Comparison of ENCODE assay signal across 18 cellular contexts in the genomic region with DNA sequence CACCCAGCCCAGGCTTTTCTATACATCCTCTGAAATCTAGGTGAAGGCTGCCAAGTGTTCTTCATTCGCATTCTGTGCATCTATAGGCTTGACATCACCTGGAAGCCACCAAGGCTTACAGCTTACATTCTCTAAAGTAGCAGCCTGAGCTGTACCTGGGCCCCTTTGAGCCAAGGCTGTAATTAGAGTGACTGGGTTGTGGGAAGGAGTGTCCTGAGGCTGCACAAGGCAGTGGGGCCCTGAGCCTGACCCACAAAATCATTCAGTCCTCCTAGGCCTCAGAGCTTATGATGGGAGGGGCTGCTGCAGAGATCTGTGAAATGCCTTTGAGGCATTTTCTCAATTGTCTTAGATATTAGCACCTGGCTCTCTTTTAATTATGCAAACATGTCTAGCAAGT. TPM values are rescaled to one million over a fixed set of nuclear protein-coding genes. Genes with fewer than 3 reads are reported as not detected.
A peak's percentile ranks its signal among the peaks of the same experiment; 100 is the strongest.
DNase-seq lines count a peak whose midpoint lies in the region; ATAC-seq and TF ChIP-seq lines count a peak whose summit lies in the region.
"Had no signal": no experiment of that assay in that cellular context is flagged by ENCODE, and none has a peak within 500 bp of the region (broad histone marks: within the 10 kb centered on the region; RNA-seq: fewer than 3 reads in every experiment).

No MANE protein-coding gene starts in this region.

- no peak overlapping the region for H3K27ac ChIP-seq in ovary
- H3K27ac ChIP-seq: epithelial cell of prostate, HL-60, KMS-11, left ventricle myocardium inferior, SJSA1 had no signal

- no peaks in the 10 kb centered on the region for H3K36me3 ChIP-seq in ovary
- H3K36me3 ChIP-seq: left ventricle myocardium inferior, SJSA1 had no signal

- no peaks in the 10 kb centered on the region for H3K4me1 ChIP-seq in ovary (ENCODE audit: insufficient read depth)
- H3K4me1 ChIP-seq: left ventricle myocardium inferior had no signal

- no peaks in the 10 kb centered on the region for H3K9me3 ChIP-seq in ovary
- H3K9me3 ChIP-seq: SJSA1 had no signal

- DNase-seq in natural killer cell treated with Interleukin-12 subunit alpha and Interleukin-12 subunit beta and Interleukin-15 and Interleukin-18, amount 100 ng/mL, for 72 hours (ENCODE audit: low spot score), result no peak
- DNase-seq in natural killer cell, result no peak
- peak; percentile 22 for DNase-seq in NAMALWA (ENCODE audit: low spot score)
- DNase-seq in activated naive CD8-positive, alpha-beta T cell treated with anti-CD3 and anti-CD28 coated beads, Interleukin-2, amount 50 U/mL, for 24 hours, result no peak
- DNase-seq in NCI-H524 treated with DMSO at 0.1 percent for 48 hours (lab: John Stamatoyannopoulos, UW), result no peak
- DNase-seq in ovary, result no peak
- DNase-seq: cortex of kidney, GF-D8, GOT3, left ventricle myocardium inferior, NCI-H1092 treated with DMSO at 0.1 percent for 48 hours, nucleus accumbens, right cardiac atrium had no signal

- TF ChIP-seq CTCF in natural killer cell (IDR thresholded peaks at IDR 0.05), result no peak
- no peak for TF ChIP-seq CTCF in ovary (IDR thresholded peaks at IDR 0.05)

- H3K27me3 ChIP-seq in ovary, result no peaks in the 10 kb centered on the region
- H3K27me3 ChIP-seq: SJSA1 had no signal

- no peaks in the 10 kb centered on the region for H3K27me3 Mint-ChIP-seq in natural killer cell treated with Interleukin-12 subunit alpha and Interleukin-12 subunit beta and Interleukin-15 and Interleukin-18, amount 100 ng/mL, for 72 hours
- peaks cover 0 to 1% of the 10 kb centered on the region in 2 donors for H3K27me3 Mint-ChIP-seq in natural killer cell (ENCODE audit: low read depth in 2 of 2)
- H3K27me3 Mint-ChIP-seq in activated naive CD8-positive, alpha-beta T cell treated with anti-CD3 and anti-CD28 coated beads, Interleukin-2, amount 50 U/mL, for 24 hours, result no peaks in the 10 kb centered on the region

- no peak for TF ChIP-seq EP300 in ovary (IDR thresholded peaks at IDR 0.05)

- no peaks in the 10 kb centered on the region for H3K9me3 Mint-ChIP-seq in natural killer cell treated with Interleukin-12 subunit alpha and Interleukin-12 subunit beta and Interleukin-15 and Interleukin-18, amount 100 ng/mL, for 72 hours
- H3K9me3 Mint-ChIP-seq in natural killer cell, result no peaks in the 10 kb centered on the region
- H3K9me3 Mint-ChIP-seq in activated naive CD8-positive, alpha-beta T cell treated with anti-CD3 and anti-CD28 coated beads, Interleukin-2, amount 50 U/mL, for 24 hours, result peaks cover 4% of the 10 kb centered on the region

- TF ChIP-seq POLR2A in ovary (IDR thresholded peaks at IDR 0.05), result no peak

- H3K4me1 Mint-ChIP-seq in natural killer cell treated with Interleukin-12 subunit alpha and Interleukin-12 subunit beta and Interleukin-15 and Interleukin-18, amount 100 ng/mL, for 72 hours (ENCODE audit: low read depth in 2 of 2), result peaks cover 23 to 35% of the 10 kb centered on the region in 2 donors
- H3K4me1 Mint-ChIP-seq in natural killer cell, result peaks cover 5% of the 10 kb centered on the region in 2 donors
- H3K4me1 Mint-ChIP-seq in activated naive CD8-positive, alpha-beta T cell treated with anti-CD3 and anti-CD28 coated beads, Interleukin-2, amount 50 U/mL, for 24 hours, result peaks cover 24% of the 10 kb centered on the region

- H3K4me3 ChIP-seq in ovary, result no peak overlapping the region
- H3K4me3 ChIP-seq: left ventricle myocardium inferior, SJSA1 had no signal

- intact Hi-C loops in natural killer cell (cut with micrococcal nuclease) (no loop called here), ovary (cut with DNase I) (no loop called here)

- ATAC-seq in natural killer cell treated with Interleukin-12 subunit alpha and Interleukin-12 subunit beta and Interleukin-15 and Interleukin-18, amount 100 ng/mL, for 72 hours, result peak in 1 of 2 donors; percentile 17
- ATAC-seq in natural killer cell, result no peak
- ATAC-seq in activated naive CD8-positive, alpha-beta T cell treated with anti-CD3 and anti-CD28 coated beads, Interleukin-2, amount 50 U/mL, for 24 hours, result no peak
- ATAC-seq in HG03175 (IDR thresholded peaks at IDR 0.05; ENCODE audit: unreplicated experiment), result no peak
- ATAC-seq: right cardiac atrium had no signal

- H3K27ac Mint-ChIP-seq in natural killer cell treated with Interleukin-12 subunit alpha and Interleukin-12 subunit beta and Interleukin-15 and Interleukin-18, amount 100 ng/mL, for 72 hours, result peak overlapping the region; percentile 40 to 96
- peak overlapping the region in 1 of 2 donors; percentile 39 for H3K27ac Mint-ChIP-seq in natural killer cell
- H3K27ac Mint-ChIP-seq in activated naive CD8-positive, alpha-beta T cell treated with anti-CD3 and anti-CD28 coated beads, Interleukin-2, amount 50 U/mL, for 24 hours, result no peak overlapping the region

- peaks cover 16% of the 10 kb centered on the region for H3K36me3 Mint-ChIP-seq in natural killer cell treated with Interleukin-12 subunit alpha and Interleukin-12 subunit beta and Interleukin-15 and Interleukin-18, amount 100 ng/mL, for 72 hours
- no peaks in the 10 kb centered on the region for H3K36me3 Mint-ChIP-seq in natural killer cell
- peaks cover 4% of the 10 kb centered on the region for H3K36me3 Mint-ChIP-seq in activated naive CD8-positive, alpha-beta T cell treated with anti-CD3 and anti-CD28 coated beads, Interleukin-2, amount 50 U/mL, for 24 hours (ENCODE audit: low read depth)

- H3K4me3 Mint-ChIP-seq in natural killer cell treated with Interleukin-12 subunit alpha and Interleukin-12 subunit beta and Interleukin-15 and Interleukin-18, amount 100 ng/mL, for 72 hours, result peak overlapping the region; percentile 91
- no peak overlapping the region for H3K4me3 Mint-ChIP-seq in natural killer cell
- H3K4me3 Mint-ChIP-seq in activated naive CD8-positive, alpha-beta T cell treated with anti-CD3 and anti-CD28 coated beads, Interleukin-2, amount 50 U/mL, for 24 hours, result peak overlapping the region; percentile 86

- 87 to 100% (median 95%) methylated on average over 1 of the region's 1 CpG for WGBS in ovary, 3 donors

RNA-seq across cellular contexts. Expression of gene RDX, which starts 33.0 kb away (rescaled TPM):
- total RNA-seq in natural killer cell treated with Interleukin-12 subunit alpha and Interleukin-12 subunit beta and Interleukin-15 and Interleukin-18, amount 100 ng/mL, for 72 hours, result 100 to 1,000 TPM in 1 of 2 donors, 10 to 100 TPM in 1; 78.0 to 161 TPM
- 10 to 100 TPM; 22.6 to 31.1 (median 25.9) TPM for total RNA-seq in natural killer cell
- 100 to 1,000 TPM in 5 of 7 donors, 10 to 100 TPM in 2; 56.9 to 175 (median 126) TPM for total RNA-seq in ovary
- polyA plus RNA-seq in ovary, result 100 to 1,000 TPM in 1 of 2 donors, 10 to 100 TPM in 1; 40.0 to 144 TPM
